Comparison of ENCODE assay signal across 23 cellular contexts in genomic region chr6:136147342-136147741, GRCh38.
DNase-seq lines count a peak whose midpoint lies in the region; ATAC-seq and TF ChIP-seq lines count a peak whose summit lies in the region.
"Had no signal": no experiment of that assay in that cellular context is flagged by ENCODE, and none has a peak within 500 bp of the region (broad histone marks: within the 10 kb centered on the region; RNA-seq: fewer than 3 reads in every experiment).

No MANE protein-coding gene starts in this region.

- no peak overlapping the region for H2BK120ac ChIP-seq in trophoblast cell (ENCODE audit: insufficient read depth, low read length, poor library complexity)

- H4K8ac ChIP-seq in trophoblast cell (ENCODE audit: low read depth, low read length): no peak overlapping the region

- H3K9ac ChIP-seq in trophoblast cell (ENCODE audit: low read length): no peak overlapping the region
- H3K9ac ChIP-seq: BLaER1 treated with 17β-estradiol and CSF1 and Interleukin-3, amounts not matched to agents 10 nM and 100 nM had no signal

- H3K27me3 ChIP-seq in right atrium auricular region: no peaks in the 10 kb centered on the region
- no peaks in the 10 kb centered on the region for H3K27me3 ChIP-seq in left ventricle myocardium inferior (ENCODE audit: low read depth)
- H3K27me3 ChIP-seq in trophoblast cell (ENCODE audit: insufficient read depth, low read length): no peaks in the 10 kb centered on the region
- H3K27me3 ChIP-seq: BE2C; BLaER1 treated with 17β-estradiol and CSF1 and Interleukin-3, amounts not matched to agents 10 nM and 100 nM had no signal

- H3K9me3 ChIP-seq in right atrium auricular region: no peaks in the 10 kb centered on the region
- H3K9me3 ChIP-seq in left ventricle myocardium inferior (replicated peaks): peaks cover 3% of the 10 kb centered on the region
- H3K9me3 ChIP-seq in trophoblast cell (ENCODE audit: insufficient read depth, low read depth, low read length): no peaks in the 10 kb centered on the region
- H3K9me3 ChIP-seq: A549; BE2C; BLaER1 treated with 17β-estradiol and CSF1 and Interleukin-3, amounts not matched to agents 10 nM and 100 nM; HAP-1 had no signal

- H2BK5ac ChIP-seq in trophoblast cell (ENCODE audit: low read depth, low read length, poor library complexity): no peak overlapping the region

- no peak overlapping the region for H2AK5ac ChIP-seq in trophoblast cell (ENCODE audit: low read length)

- no CpG with 5 or more reads among the region's 2 CpGs for WGBS in trophoblast cell (ENCODE audit: extremely low coverage, insufficient coverage, insufficient read length)

- no peaks in the 10 kb centered on the region for H3K79me1 ChIP-seq in trophoblast cell (ENCODE audit: low read length)

- no peak overlapping the region for H3K4ac ChIP-seq in trophoblast cell (ENCODE audit: low read depth, low read length)

- H3K36me3 ChIP-seq in right atrium auricular region: no peaks in the 10 kb centered on the region
- peaks cover 19% of the 10 kb centered on the region for H3K36me3 ChIP-seq in left ventricle myocardium inferior
- H3K36me3 ChIP-seq in trophoblast cell (ENCODE audit: control insufficient read depth in 1 of 2, insufficient read depth in 2 of 2, low read length in 2 of 2): no peaks in the 10 kb centered on the region
- H3K36me3 ChIP-seq: BE2C; BLaER1 treated with 17β-estradiol and CSF1 and Interleukin-3, amounts not matched to agents 10 nM and 100 nM; HAP-1 had no signal

- no peak overlapping the region for H3K4me2 ChIP-seq in trophoblast cell (ENCODE audit: low read length)
- H3K4me2 ChIP-seq: A549; BLaER1 treated with 17β-estradiol and CSF1 and Interleukin-3, amounts not matched to agents 10 nM and 100 nM had no signal

- H4K91ac ChIP-seq in trophoblast cell (ENCODE audit: low read depth, low read length): no peak overlapping the region

- ATAC-seq in Right ventricle myocardium superior (ENCODE audit: poor library complexity): peak; percentile 76
- ATAC-seq in GM18519 (IDR thresholded peaks at IDR 0.05; ENCODE audit: low FRiP score, unreplicated experiment): no peak
- ATAC-seq in GM18870 (IDR thresholded peaks at IDR 0.05; ENCODE audit: unreplicated experiment): no peak
- ATAC-seq in omental fat pad (ENCODE audit: low FRiP score): no peak
- ATAC-seq: A549, GM12878 had no signal

- no peak for TF ChIP-seq CTCF in right atrium auricular region (IDR thresholded peaks at IDR 0.05)
- no peak for TF ChIP-seq CTCF in left ventricle myocardium inferior (IDR thresholded peaks at IDR 0.05; ENCODE audit: borderline replicate concordance)
- TF ChIP-seq CTCF in omental fat pad (IDR thresholded peaks at IDR 0.05): no peak

- H3K4me3 ChIP-seq in right atrium auricular region: no peak overlapping the region
- no peak overlapping the region for H3K4me3 ChIP-seq in left ventricle myocardium inferior
- H3K4me3 ChIP-seq in trophoblast cell (ENCODE audit: low read depth, low read length): no peak overlapping the region
- H3K4me3 ChIP-seq: A549; BLaER1 treated with 17β-estradiol and CSF1 and Interleukin-3, amounts not matched to agents 10 nM and 100 nM; GM12878; HAP-1 had no signal

- DNase-seq in Right ventricle myocardium superior (peak; percentile 42), right atrium auricular region (ENCODE audit: low spot score) (no peak), left ventricle myocardium inferior (peak; percentile 23), trophoblast cell (no peak), omental fat pad (ENCODE audit: low spot score) (no peak)
- DNase-seq: 8988T; ACHN; AML-193; BE2C; CD4-positive, alpha-beta T cell; CD8-positive, alpha-beta memory T cell; DMS 273 treated with DMSO at 0.1 percent for 48 hours; DMS79; EL; GDM1; GOT3; HFFc6 had no signal

- H3K79me2 ChIP-seq in trophoblast cell (ENCODE audit: control insufficient read depth, insufficient read depth, low read length, poor library complexity): no peaks in the 10 kb centered on the region

- no peak overlapping the region for H2AFZ ChIP-seq in trophoblast cell (ENCODE audit: insufficient read depth, low read length, poor library complexity)

- H3K14ac ChIP-seq in trophoblast cell (ENCODE audit: low read length): no peak overlapping the region

- intact Hi-C loops in Right ventricle myocardium superior (cut with DNase I): no loop called here
- intact Hi-C loops in left ventricle myocardium inferior (cut with micrococcal nuclease): no loop called here

- H3K18ac ChIP-seq in trophoblast cell (ENCODE audit: low read length): no peak overlapping the region

- H3K23ac ChIP-seq in trophoblast cell (ENCODE audit: low read length): peak overlapping the region; percentile 19

- H3K4me1 ChIP-seq in right atrium auricular region (peaks cover 0 to 20% of the 10 kb centered on the region in 2 donors), left ventricle myocardium inferior (peaks cover 64% of the 10 kb centered on the region), trophoblast cell (ENCODE audit: control insufficient read depth in 1 of 2, insufficient read depth in 2 of 2, low read length in 2 of 2) (no peaks in the 10 kb centered on the region)
- H3K4me1 ChIP-seq: HAP-1 had no signal

- no peak overlapping the region for H4K12ac ChIP-seq in trophoblast cell (ENCODE audit: low read depth, low read length)

- H3K27ac ChIP-seq in right atrium auricular region (peak overlapping the region in 1 of 2 donors; percentile 65), left ventricle myocardium inferior (replicated peaks) (peak overlapping the region; percentile 56), trophoblast cell (ENCODE audit: low read depth, low read length) (no peak overlapping the region)
- H3K27ac ChIP-seq: A549; BLaER1 treated with 17β-estradiol and CSF1 and Interleukin-3, amounts not matched to agents 10 nM and 100 nM had no signal

- no peak overlapping the region for H2BK12ac ChIP-seq in trophoblast cell (ENCODE audit: low read length)

Comparison
In these comparisons a context has a peak if more than half of its experiments do, and no peak if none do; other contexts are left out.
1. DNase-seq: peak in Right ventricle myocardium superior (single experiment) and left ventricle myocardium inferior (single experiment); none in right atrium auricular region (single experiment), trophoblast cell (0 of 2) and omental fat pad (single experiment).